Comparison of ENCODE assay signal across 21 cellular contexts in the genomic region with DNA sequence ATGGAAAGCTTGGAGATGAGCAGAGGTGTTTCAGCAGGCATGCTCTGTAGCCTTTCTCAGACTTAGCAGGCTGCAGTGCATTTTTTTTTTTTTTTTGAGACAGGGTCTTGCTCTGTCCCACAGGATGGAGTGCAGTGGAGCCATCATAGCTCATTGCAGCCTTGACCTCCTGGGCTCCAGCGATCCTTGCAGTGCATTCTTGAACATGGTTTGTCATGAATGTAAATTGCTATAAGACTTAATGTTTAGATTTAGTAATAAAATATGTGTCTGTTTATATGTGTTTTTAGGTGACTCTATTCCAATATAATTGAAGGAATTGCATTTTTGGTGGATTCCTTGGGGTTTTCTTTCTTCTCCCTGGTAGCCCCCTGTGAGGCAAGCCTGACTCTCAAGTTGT. TPM values are rescaled to one million over a fixed set of nuclear protein-coding genes. Genes with fewer than 3 reads are reported as not detected.
DNase-seq lines count a peak whose midpoint lies in the region; ATAC-seq, FAIRE-seq and TF ChIP-seq lines count a peak whose summit lies in the region.
"Had no signal": no experiment of that assay in that cellular context is flagged by ENCODE, and none has a peak within 500 bp of the region (broad histone marks: within the 10 kb centered on the region; RNA-seq: fewer than 3 reads in every experiment).

No MANE protein-coding gene starts in this region.

- peak overlapping the region; percentile 42; the same call in 1 of the 2 replicates for H2BK120ac ChIP-seq in IMR-90 (ENCODE audit: low read depth, low read length)

- H2BK20ac ChIP-seq in IMR-90 (ENCODE audit: low read depth, low read length), result peak overlapping the region; percentile 75

- POLR2A ChIA-PET in IMR-90 (lab: Charles Lee; ENCODE audit: unreplicated experiment), result no interaction called here

- TF ChIP-seq CTCF in IMR-90 (conservative IDR thresholded peaks at IDR 0.05; ENCODE audit: low read depth, low read length), result no peak
- TF ChIP-seq CTCF in esophagus muscularis mucosa (IDR thresholded peaks at IDR 0.05), result no peak
- TF ChIP-seq CTCF in mesothelial cell of epicardium (IDR thresholded peaks at IDR 0.05; ENCODE audit: unreplicated experiment), result no peak
- no peak for TF ChIP-seq CTCF in progenitor cell of endocrine pancreas (IDR thresholded peaks at IDR 0.05; ENCODE audit: unreplicated experiment)

- peaks cover 4% of the 10 kb centered on the region; the same call in 1 of the 2 replicates for H3K9me1 ChIP-seq in IMR-90 (ENCODE audit: insufficient read depth, low read length)

- peak overlapping the region; percentile 47 for H2AFZ ChIP-seq in IMR-90 (replicated peaks; ENCODE audit: low read length, poor library complexity)
- H2AFZ ChIP-seq: GM23248 had no signal

- no peaks in the 10 kb centered on the region for H3K79me1 ChIP-seq in IMR-90 (ENCODE audit: low read depth in 1 of 2, low read length in 2 of 2)

- H3K23ac ChIP-seq in IMR-90 (ENCODE audit: low read depth, low read length), result no peak overlapping the region

- BruUV-seq in IMR-90 (replicated peaks; lab: Mats Ljungman, UMichigan), result no TSS peak

- H3K4me1 ChIP-seq in IMR-90 (ENCODE audit: control insufficient read depth, insufficient read depth, low read length) (peaks cover 4% of the 10 kb centered on the region), esophagus muscularis mucosa (peaks cover 0 to 11% (median 10%) of the 10 kb centered on the region in 4 donors)

- in situ Hi-C loops in IMR-90 (cut with MboI; ENCODE audit: low sequenced_read_pairs), result no loop called here

- no peak overlapping the region for H2BK15ac ChIP-seq in IMR-90 (ENCODE audit: low read depth, low read length)

- H3K27ac ChIP-seq in IMR-90 (ENCODE audit: insufficient read depth, low read length) (no peak overlapping the region), esophagus muscularis mucosa (replicated peaks in 1 of 4) (no peak overlapping the region)
- H3K27ac ChIP-seq: GM23248 had no signal

- dilution Hi-C loops in IMR-90 (cut with HindIII; ENCODE audit: low sequenced_read_pairs, unreplicated experiment), result no loop called here

- no peak overlapping the region; the same call in 1 of the 2 replicates for H4K91ac ChIP-seq in IMR-90 (ENCODE audit: insufficient read depth, low read depth, low read length)

- H3K56ac ChIP-seq in IMR-90 (ENCODE audit: extremely low read depth, insufficient read depth, low read length), result no peak overlapping the region

- H3K9me3 Mint-ChIP-seq in mesothelial cell of epicardium, result no peaks in the 10 kb centered on the region
- no peaks in the 10 kb centered on the region for H3K9me3 Mint-ChIP-seq in progenitor cell of endocrine pancreas (ENCODE audit: low read depth)
- peaks cover 0 to 4% (median 0%) of the 10 kb centered on the region in 6 donors for H3K9me3 Mint-ChIP-seq in immature natural killer cell

- H2AK9ac ChIP-seq in IMR-90 (replicated peaks; ENCODE audit: low read depth, low read length, poor library complexity), result no peak overlapping the region

- H4K20me1 ChIP-seq in IMR-90 (ENCODE audit: insufficient read depth, low read length), result no peaks in the 10 kb centered on the region

- H3K18ac ChIP-seq in IMR-90 (ENCODE audit: low read depth, low read length), result no peak overlapping the region

- CTCF ChIA-PET in IMR-90 (lab: Yijun Ruan, JAX), result interaction anchor here (0.6 kb wide), 2 partner anchors 18 to 218 kb away, joined by 3 to 5 read pairs; no protein-coding TSS in a partner anchor

- H3K4me2 ChIP-seq in IMR-90 (ENCODE audit: low read depth, low read length), result no peak overlapping the region; the same call in 1 of the 2 replicates

- no peak overlapping the region for H2BK5ac ChIP-seq in IMR-90 (ENCODE audit: low read depth, low read length, poor library complexity, severe bottlenecking)

- H3K4me3 Mint-ChIP-seq in mesothelial cell of epicardium (no peak overlapping the region), progenitor cell of endocrine pancreas (ENCODE audit: low read depth) (no peak overlapping the region), immature natural killer cell (no peak overlapping the region)
- H3K4me3 Mint-ChIP-seq: CD4-positive, alpha-beta memory T cell had no signal

- H3K4me3 ChIP-seq in IMR-90 (ENCODE audit: insufficient read depth, low read depth, low read length), result no peak overlapping the region
- no peak overlapping the region for H3K4me3 ChIP-seq in esophagus muscularis mucosa
- H3K4me3 ChIP-seq: GM12878, GM23248 had no signal

- no peaks in the 10 kb centered on the region for H3K9me3 ChIP-seq in IMR-90 (ENCODE audit: control insufficient read depth, insufficient read depth, low read length)
- H3K9me3 ChIP-seq in esophagus muscularis mucosa, result no peaks in the 10 kb centered on the region

- ATAC-seq in IMR-90 (ENCODE audit: low read depth) (peak; percentile 59), GM21381 (IDR thresholded peaks at IDR 0.05; ENCODE audit: unreplicated experiment) (no peak)
- ATAC-seq: GM12878 had no signal

- WGBS in IMR-90 (ENCODE audit: extremely low coverage in 2 of 2, insufficient read length in 1 of 2), 2 experiments, result no CpG with 5 or more reads among the region's 1 CpG
- WGBS in esophagus muscularis mucosa, result 100% methylated on average over 1 of the region's 1 CpG

- H3K27me3 Mint-ChIP-seq in mesothelial cell of epicardium (ENCODE audit: low read depth) (no peaks in the 10 kb centered on the region), progenitor cell of endocrine pancreas (no peaks in the 10 kb centered on the region), immature natural killer cell (ENCODE audit: low read depth in 3 of 3) (peaks cover 2 to 8% (median 4%) of the 10 kb centered on the region in 3 donors)

- FAIRE-seq in RCC 7860 (lab: Jason Lieb, UNC), result no peak
- FAIRE-seq: GM12878, H1 had no signal

- no peak overlapping the region for H3K14ac ChIP-seq in IMR-90 (replicated peaks; ENCODE audit: low read depth, low read length)

- no peak overlapping the region for H4K8ac ChIP-seq in IMR-90 (ENCODE audit: low read depth in 2 of 2, low read length in 2 of 2)

- no peak overlapping the region for H3K9ac ChIP-seq in IMR-90 (ENCODE audit: low read depth, low read length)
- H3K9ac ChIP-seq: GM23248 had no signal

- H3K27ac Mint-ChIP-seq in mesothelial cell of epicardium, result peak overlapping the region; percentile 54
- H3K27ac Mint-ChIP-seq in progenitor cell of endocrine pancreas, result peak overlapping the region; percentile 84
- H3K27ac Mint-ChIP-seq in immature natural killer cell, result no peak overlapping the region
- H3K27ac Mint-ChIP-seq: CD4-positive, alpha-beta memory T cell had no signal

- no peak for DNase-seq in IMR-90
- DNase-seq in esophagus muscularis mucosa (ENCODE audit: extremely low spot score), result peak; percentile 62
- no peak for DNase-seq in mesothelial cell of epicardium (ENCODE audit: low spot score in 2 of 2, unreplicated experiment in 2 of 2)
- no peak for DNase-seq in progenitor cell of endocrine pancreas (ENCODE audit: low spot score, unreplicated experiment)
- DNase-seq in RCC 7860 (ENCODE audit: low spot score), result no peak
- DNase-seq in GM19238 (ENCODE audit: insufficient read length, low spot score), result no peak
- no peak for DNase-seq in immature natural killer cell
- DNase-seq: C1 segment of cervical spinal cord; Calu3; CD4-positive, alpha-beta memory T cell; COR-L47; DMS153; DND-41; GDM1; GM23248; H7; HCEC 1CT had no signal

- no peak for TF ChIP-seq EP300 in esophagus muscularis mucosa (IDR thresholded peaks at IDR 0.05)

- no peak for TF ChIP-seq POLR2A in IMR-90 (IDR thresholded peaks at IDR 0.05; ENCODE audit: low read depth, low read length)
- TF ChIP-seq POLR2A in esophagus muscularis mucosa (IDR thresholded peaks at IDR 0.05; ENCODE audit: low read depth), result no peak

- no peak overlapping the region for H4K5ac ChIP-seq in IMR-90 (ENCODE audit: low read depth, low read length)

- H3K36me3 ChIP-seq in IMR-90 (ENCODE audit: control insufficient read depth, insufficient read depth, low read length) (no peaks in the 10 kb centered on the region), esophagus muscularis mucosa (no peaks in the 10 kb centered on the region)

- no peak overlapping the region for H2AK5ac ChIP-seq in IMR-90 (ENCODE audit: low read depth, low read length)

- H3K36me3 Mint-ChIP-seq in mesothelial cell of epicardium (no peaks in the 10 kb centered on the region), progenitor cell of endocrine pancreas (ENCODE audit: insufficient read depth) (peaks cover 8% of the 10 kb centered on the region), immature natural killer cell (no peaks in the 10 kb centered on the region)
- H3K36me3 Mint-ChIP-seq: CD4-positive, alpha-beta memory T cell had no signal

- H3K4ac ChIP-seq in IMR-90 (ENCODE audit: low read depth, low read length), result 0 out of 2 replicates have a peak overlapping the region, but pooled peaks have one; percentile 36

- H3K4me1 Mint-ChIP-seq in mesothelial cell of epicardium (peaks cover 44% of the 10 kb centered on the region), progenitor cell of endocrine pancreas (ENCODE audit: low read depth) (peaks cover 50% of the 10 kb centered on the region), immature natural killer cell (no peaks in the 10 kb centered on the region)

- no peaks in the 10 kb centered on the region for H3K27me3 ChIP-seq in IMR-90 (ENCODE audit: control insufficient read depth, insufficient read depth, low read length)
- no peaks in the 10 kb centered on the region for H3K27me3 ChIP-seq in esophagus muscularis mucosa

- no peak for TF ChIP-seq RAD21 in IMR-90 (IDR thresholded peaks at IDR 0.05; ENCODE audit: low read length)

- intact Hi-C loops in IMR-90 (cut with micrococcal nuclease), result loop anchor here (5.0 kb wide), 1 partner anchor 829 kb away; no protein-coding TSS in a partner anchor
- intact Hi-C loops in esophagus muscularis mucosa (cut with DNase I), result no loop called here

TF ChIP-seq in IMR-90, 13 proteins besides CTCF, POLR2A, EP300 and RAD21 (continues in another document):
- no peak for TF ChIP-seq NFE2L2 (IDR thresholded peaks at IDR 0.05; ENCODE audit: low read depth, low read length)
- no peak for TF ChIP-seq BHLHE40 (IDR thresholded peaks at IDR 0.05; ENCODE audit: low read depth, low read length)
- TF ChIP-seq MAFK (IDR thresholded peaks at IDR 0.05; ENCODE audit: low read depth, low read length), result no peak

RNA-seq across cellular contexts. Expression of gene LYPD6B, which starts 22.6 kb away (rescaled TPM):
- total RNA-seq in IMR-90 (2012; rRNA removed) (under 0.01 TPM in 1 of 2 replicates, not detected in the other), esophagus muscularis mucosa (not detected), mesothelial cell of epicardium (27.2 to 30.6 TPM (median 28.8 TPM) in 3 replicates), progenitor cell of endocrine pancreas (140 TPM in 2 replicates)
- polyA plus RNA-seq in IMR-90 (2012; rRNA removed) (0.05 and 0.16 TPM in 2 replicates), immature natural killer cell (not detected)
- 0.19 TPM in 1 of 2 replicates, not detected in the other for polyA plus RNA-seq in IMR-90 (2012; cell fraction: cytosol; rRNA removed)
- 0.08 and 0.21 TPM in 2 replicates for polyA plus RNA-seq in IMR-90 (2012; cell fraction: nucleus; rRNA removed; ENCODE audit: low replicate concordance)
- total RNA-seq: A673; CD4-positive, alpha-beta memory T cell had no signal
- polyA plus RNA-seq: CD4-positive, alpha-beta memory T cell had no signal

Comparison
In these comparisons a context has a peak if more than half of its experiments do, and no peak if none do; other contexts are left out.
1. H3K27ac Mint-ChIP-seq: peak in mesothelial cell of epicardium (single experiment) and progenitor cell of endocrine pancreas (single experiment); none in immature natural killer cell (0 of 6).
2. RNA of gene LYPD6B, which starts 22.6 kb away (total RNA-seq): 140 TPM in progenitor cell of endocrine pancreas and 27.2 to 30.6 TPM in mesothelial cell of epicardium; under 0.01 TPM in IMR-90 and not detected in esophagus muscularis mucosa; every median in the first group is over 10 times any median in the second.